18 cellular contexts compared by ENCODE assay signal in genomic region chr19:10742494-10742893, GRCh38. TPM values are rescaled to one million over a fixed set of nuclear protein-coding genes. Genes with fewer than 3 reads are reported as not detected.
A peak's percentile ranks its signal among the peaks of the same experiment; 100 is the strongest.
DNase-seq lines count a peak whose midpoint lies in the region; ATAC-seq, FAIRE-seq and TF ChIP-seq lines count a peak whose summit lies in the region.
"Had no signal": no experiment of that assay in that cellular context is flagged by ENCODE, and none has a peak within 500 bp of the region (broad histone marks: within the 10 kb centered on the region; RNA-seq: fewer than 3 reads in every experiment).

No MANE protein-coding gene starts in this region.

- no peaks in the 10 kb centered on the region for H3K27me3 Mint-ChIP-seq in mesothelial cell of epicardium (ENCODE audit: low read depth)
- H3K27me3 Mint-ChIP-seq: activated CD4-positive, alpha-beta memory T cell treated with anti-CD3 and anti-CD28 coated beads for 36 hours had no signal

- peaks cover 12% of the 10 kb centered on the region for H3K9me3 Mint-ChIP-seq in mesothelial cell of epicardium

- H3K4me3 ChIP-seq in heart right ventricle (no peak overlapping the region), upper lobe of right lung (no peak overlapping the region)
- H3K4me3 ChIP-seq: cardiac muscle cell, thoracic aorta had no signal

- ATAC-seq in heart right ventricle (peak in 5 of 8 donors; percentile 26 to 41 (median 30)), upper lobe of right lung (peak; percentile 24), GM18520 (IDR thresholded peaks at IDR 0.05; ENCODE audit: unreplicated experiment) (no peak)

- H3K4me1 ChIP-seq in heart right ventricle, result peaks cover 6 to 79% (median 48%) of the 10 kb centered on the region in 9 donors
- peaks cover 51% of the 10 kb centered on the region for H3K4me1 ChIP-seq in upper lobe of right lung

- H3K27me3 ChIP-seq in heart right ventricle (no peaks in the 10 kb centered on the region), upper lobe of right lung (no peaks in the 10 kb centered on the region)
- H3K27me3 ChIP-seq: cardiac muscle cell had no signal

- H3K27ac ChIP-seq in heart right ventricle (peak overlapping the region in 5 of 10 donors; percentile 2 to 58 (median 39)), upper lobe of right lung (peak overlapping the region; percentile 42)
- H3K27ac ChIP-seq: cardiac muscle cell, thoracic aorta had no signal

- H3K4me1 Mint-ChIP-seq in mesothelial cell of epicardium, result peaks cover 13% of the 10 kb centered on the region

- H3K4me3 Mint-ChIP-seq in mesothelial cell of epicardium, result no peak overlapping the region
- H3K4me3 Mint-ChIP-seq: activated CD4-positive, alpha-beta memory T cell treated with anti-CD3 and anti-CD28 coated beads for 36 hours had no signal

- 45 to 47% methylated on average over 4 of the region's 4 CpGs for WGBS in heart right ventricle, 2 donors

- TF ChIP-seq CTCF in heart right ventricle (IDR thresholded peaks at IDR 0.05) (no peak), mesothelial cell of epicardium (IDR thresholded peaks at IDR 0.05; ENCODE audit: unreplicated experiment) (no peak), upper lobe of right lung (IDR thresholded peaks at IDR 0.05) (no peak)

- no peaks in the 10 kb centered on the region for H3K36me3 ChIP-seq in heart right ventricle
- H3K36me3 ChIP-seq in upper lobe of right lung, result no peaks in the 10 kb centered on the region
- H3K36me3 ChIP-seq: cardiac muscle cell, thoracic aorta had no signal

- peaks cover 20% of the 10 kb centered on the region for H3K36me3 Mint-ChIP-seq in mesothelial cell of epicardium

- DNase-seq in heart right ventricle, result no peak
- no peak for DNase-seq in cardiac septum (ENCODE audit: low spot score)
- DNase-seq in dermis blood vessel endothelial cell, result peak; percentile 87
- no peak for DNase-seq in mesothelial cell of epicardium (ENCODE audit: low spot score in 2 of 2, unreplicated experiment in 2 of 2)
- no peak for DNase-seq in upper lobe of right lung
- DNase-seq in midbrain (lab: John Stamatoyannopoulos, UW), result no peak
- DNase-seq in GM19239 (ENCODE audit: insufficient read length, low spot score), result no peak
- DNase-seq: activated CD4-positive, alpha-beta memory T cell treated with anti-CD3 and anti-CD28 coated beads for 36 hours; activated effector memory CD4-positive, alpha-beta T cell treated with anti-CD3 and anti-CD28 coated beads, Interleukin-2, amount 50 U/mL, for 16 hours; DND-41; hippocampal formation; mammary epithelial cell; NCI-H1694; RPMI8226; stimulated activated CD4-positive, alpha-beta T cell treated with anti-CD3 and anti-CD28 coated beads, Interleukin-12 subunit alpha, Interleukin-12 subunit beta, amount 100 ng/mL, for 4 hours had no signal

- H3K9me3 ChIP-seq in heart right ventricle, result peaks cover 0 to 14% (median 0%) of the 10 kb centered on the region in 11 donors
- no peaks in the 10 kb centered on the region for H3K9me3 ChIP-seq in upper lobe of right lung
- H3K9me3 ChIP-seq: thoracic aorta had no signal

- no peak for FAIRE-seq in GM19239 (lab: Jason Lieb, UNC)

- peak overlapping the region; percentile 34 for H3K27ac Mint-ChIP-seq in mesothelial cell of epicardium
- H3K27ac Mint-ChIP-seq: activated CD4-positive, alpha-beta memory T cell treated with anti-CD3 and anti-CD28 coated beads for 36 hours had no signal

- intact Hi-C loops in heart right ventricle (cut with DNase I), result no loop called here
- intact Hi-C loops in cardiac septum (cut with DNase I), result no loop called here
- intact Hi-C loops in upper lobe of right lung (cut with DNase I), result no loop called here

RNA-seq across cellular contexts. Expression of gene DNM2, which starts 24.6 kb away (rescaled TPM):
- 100 to 1,000 TPM; 118 to 206 (median 135) TPM for total RNA-seq in heart right ventricle
- polyA plus RNA-seq in heart right ventricle, result 100 to 1,000 TPM in 1 of 2 donors, 10 to 100 TPM in 1; 78.9 to 110 TPM
- 138 TPM for total RNA-seq in cardiac septum
- total RNA-seq in dermis blood vessel endothelial cell, result 118 and 185 TPM in 2 replicates
- total RNA-seq in mesothelial cell of epicardium, result 126 to 128 TPM (median 128 TPM) in 3 replicates
- total RNA-seq in upper lobe of right lung, result 280 TPM

RNA-seq across cellular contexts. Expression of gene QTRT1, which starts 41.3 kb away (rescaled TPM):
- total RNA-seq in heart right ventricle (10 to 100 TPM; 24.3 to 33.1 (median 26.5) TPM), cardiac septum (24.9 TPM), dermis blood vessel endothelial cell (23.1 and 26.4 TPM in 2 replicates), mesothelial cell of epicardium (57.9 to 66.6 TPM (median 62.5 TPM) in 3 replicates), upper lobe of right lung (30.3 TPM)
- polyA plus RNA-seq in heart right ventricle, result 10 to 100 TPM; 43.6 to 92.3 TPM
